ENCODE assay signal across 9 cellular contexts in the genomic region with DNA sequence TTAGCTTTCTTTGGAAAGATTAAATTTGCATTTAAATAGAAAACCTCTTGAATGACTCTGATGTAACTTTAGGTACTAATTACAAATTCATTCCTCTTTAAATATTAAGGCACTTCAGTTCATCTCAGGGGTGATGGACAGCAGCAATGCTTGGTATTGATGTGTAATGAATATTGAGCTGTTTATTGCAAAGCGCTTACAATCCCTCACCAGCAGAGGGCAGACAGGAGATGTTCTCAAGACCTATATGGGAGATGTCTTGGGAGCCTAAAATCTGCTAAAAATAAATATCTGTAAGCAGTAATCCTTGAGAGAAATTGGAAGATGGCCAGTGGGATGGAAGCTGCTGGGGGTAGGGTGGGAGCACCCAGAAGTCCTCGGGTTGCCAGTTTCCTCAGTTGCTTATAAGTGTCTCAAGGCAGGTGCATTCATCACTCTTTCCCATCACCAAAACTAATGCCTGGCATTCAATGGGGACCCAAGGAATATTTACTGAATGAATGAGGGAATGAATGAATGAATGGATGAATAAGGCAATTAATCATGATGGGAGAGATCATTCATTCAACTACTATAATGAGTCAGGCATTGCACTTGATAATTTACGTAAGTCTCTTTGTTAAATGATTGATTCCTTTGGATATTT. TPM values are rescaled to one million over a fixed set of nuclear protein-coding genes. Genes with fewer than 3 reads are reported as not detected.
A peak's percentile ranks its signal among the peaks of the same experiment; 100 is the strongest.
DNase-seq lines count a peak whose midpoint lies in the region; ATAC-seq and TF ChIP-seq lines count a peak whose summit lies in the region.
"Had no signal": no experiment of that assay in that cellular context is flagged by ENCODE, and none has a peak within 500 bp of the region (broad histone marks: within the 10 kb centered on the region; RNA-seq: fewer than 3 reads in every experiment).

No MANE protein-coding gene starts in this region.

- no peak for ATAC-seq in central memory CD8-positive, alpha-beta T cell (replicated peaks; ENCODE audit: extremely low read depth, poor library complexity, severe bottlenecking)
- peak; percentile 69 to 84 (median 78) for ATAC-seq in right lobe of liver
- ATAC-seq in HG02981 (IDR thresholded peaks at IDR 0.05; ENCODE audit: unreplicated experiment): no peak

- H3K27ac ChIP-seq in right lobe of liver: no peak overlapping the region
- H3K27ac ChIP-seq: BLaER1 had no signal

- no peak overlapping the region for H3K27ac Mint-ChIP-seq in central memory CD8-positive, alpha-beta T cell (ENCODE audit: low read depth)

- H3K4me3 ChIP-seq in right lobe of liver: no peak overlapping the region
- H3K4me3 ChIP-seq: BLaER1 had no signal

- H3K9me3 Mint-ChIP-seq in central memory CD8-positive, alpha-beta T cell: no peaks in the 10 kb centered on the region

- H3K4me1 Mint-ChIP-seq in central memory CD8-positive, alpha-beta T cell: no peaks in the 10 kb centered on the region

- H3K36me3 ChIP-seq in right lobe of liver: no peaks in the 10 kb centered on the region
- H3K36me3 ChIP-seq: BLaER1 had no signal

- H3K36me3 Mint-ChIP-seq in central memory CD8-positive, alpha-beta T cell (ENCODE audit: insufficient read depth): no peaks in the 10 kb centered on the region

- no peaks in the 10 kb centered on the region for H3K4me1 ChIP-seq in right lobe of liver

- DNase-seq in DMS153 treated with DMSO at 0.1 percent for 48 hours (lab: John Stamatoyannopoulos, UW; ENCODE audit: unreplicated experiment): peak; percentile 47
- no peak for DNase-seq in DMS153 (lab: John Stamatoyannopoulos, UW)
- DNase-seq in NCI-H2171 (lab: John Stamatoyannopoulos, UW): peak; percentile 29
- DNase-seq in activated CD4-positive, CD25-positive, alpha-beta regulatory T cell (lab: John Stamatoyannopoulos, UW): peak; percentile 20 to 47 (median 40)
- DNase-seq in central memory CD8-positive, alpha-beta T cell (ENCODE audit: low spot score in 2 of 2): peak; percentile 37 to 44
- DNase-seq in right lobe of liver: no peak
- peak; percentile 11 to 35 for DNase-seq in stimulated activated CD8-positive, alpha-beta memory T cell treated with anti-CD3 and anti-CD28 coated beads, Interleukin-2, amount 100 ng/mL, for 1 hour (ENCODE audit: low read depth in 2 of 2)

- 32% methylated on average over 3 of the region's 3 CpGs for WGBS in right lobe of liver (ENCODE audit: insufficient coverage, low coverage, low lambda C conversion rate, missing lambda C conversion rate)

- no peaks in the 10 kb centered on the region for H3K9me3 ChIP-seq in right lobe of liver
- H3K9me3 ChIP-seq: BLaER1 had no signal

- no peak for TF ChIP-seq POLR2A in right lobe of liver (IDR thresholded peaks at IDR 0.05)

- H3K27me3 ChIP-seq in right lobe of liver: no peaks in the 10 kb centered on the region
- H3K27me3 ChIP-seq: BLaER1 had no signal

- peak; percentile 72 to 84 (median 80) for TF ChIP-seq CTCF in right lobe of liver (IDR thresholded peaks at IDR 0.05)

- H3K4me3 Mint-ChIP-seq in central memory CD8-positive, alpha-beta T cell: no peak overlapping the region

- intact Hi-C loops in right lobe of liver (cut with DNase I): loop anchor here in 1 of 2 donors (10.0 kb wide), 1 partner anchor 130 kb away; no protein-coding TSS in a partner anchor

- H3K27me3 Mint-ChIP-seq in central memory CD8-positive, alpha-beta T cell: peaks cover 50% of the 10 kb centered on the region

RNA-seq across cellular contexts. Expression of a gene that starts 2.3 kb away (rescaled TPM):
- total RNA-seq in right lobe of liver: under 1 TPM in 2 of 6 experiments, not detected in 4; 0.22 to 0.44 TPM

RNA-seq across cellular contexts. Expression of a gene that starts 32.8 kb away (rescaled TPM):
- total RNA-seq in right lobe of liver: 1 to 10 TPM in 5 of 6 experiments, under 1 TPM in 1; 0.88 to 5.1 (median 2.1) TPM

Comparison
In these comparisons a context has a peak if more than half of its experiments do, and no peak if none do; other contexts are left out.
1. DNase-seq: peak in DMS153 treated with DMSO at 0.1 percent for 48 hours (single experiment), NCI-H2171 (single experiment), activated CD4-positive, CD25-positive, alpha-beta regulatory T cell (4 of 4), central memory CD8-positive, alpha-beta T cell (2 of 2) and stimulated activated CD8-positive, alpha-beta memory T cell treated with anti-CD3 and anti-CD28 coated beads, Interleukin-2, amount 100 ng/mL, for 1 hour (2 of 2); none in DMS153 (single experiment) and right lobe of liver (0 of 3).
2. ATAC-seq: peak in right lobe of liver (4 of 4); none in central memory CD8-positive, alpha-beta T cell (single experiment) and HG02981 (single experiment).